In the genomic region with DNA sequence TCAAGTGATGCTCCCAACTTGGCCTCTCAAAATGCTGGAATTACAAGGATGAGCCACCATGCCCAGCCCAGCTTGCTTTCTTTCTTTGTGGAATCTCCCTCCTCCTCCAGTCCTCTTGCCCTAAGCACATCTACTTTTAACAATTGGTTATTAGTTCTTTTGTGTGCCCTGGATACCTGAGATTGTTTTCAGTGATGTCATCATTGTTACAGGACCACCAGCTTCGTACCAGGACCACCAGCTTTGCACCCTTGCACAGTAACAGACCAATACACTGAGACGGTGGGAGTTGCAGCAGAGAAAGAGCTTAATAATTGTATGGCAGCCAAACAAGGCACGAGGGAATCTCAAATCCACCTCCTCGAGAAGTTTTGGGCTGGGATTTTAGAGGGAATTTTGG, we compare ENCODE assay signal across 6 cellular contexts.
"Had no signal": no experiment of that assay in that cellular context is flagged by ENCODE, and none has a peak within 500 bp of the region (broad histone marks: within the 10 kb centered on the region; RNA-seq: fewer than 3 reads in every experiment).

No MANE protein-coding gene starts in this region.

- H3K9ac ChIP-seq: KMS-11 had no signal

- DNase-seq: IMR-90, KBM-7, KG1 had no signal

- FAIRE-seq: HTR-8/SVneo had no signal

- H3K4me2 ChIP-seq: KMS-11 had no signal

- H3K27ac ChIP-seq: HL-60, KMS-11 had no signal
